In genomic region chr2:75503048-75503607, GRCh38 we compare ENCODE assay signal across 15 cellular contexts. TPM values are rescaled to one million over a fixed set of nuclear protein-coding genes. Genes with fewer than 3 reads are reported as not detected.
DNase-seq lines count a peak whose midpoint lies in the region; ATAC-seq and TF ChIP-seq lines count a peak whose summit lies in the region.
"Had no signal": no experiment of that assay in that cellular context is flagged by ENCODE, and none has a peak within 500 bp of the region (broad histone marks: within the 10 kb centered on the region; RNA-seq: fewer than 3 reads in every experiment).

No MANE protein-coding gene starts in this region.

- peak overlapping the region; percentile 68 for H3K27ac ChIP-seq in left ventricle myocardium inferior (replicated peaks)
- H3K27ac ChIP-seq in suprapubic skin: no peak overlapping the region
- H3K27ac ChIP-seq in neural progenitor cell: no peak overlapping the region
- H3K27ac ChIP-seq: skin epidermis had no signal

- no peak for TF ChIP-seq POLR2A in suprapubic skin (IDR thresholded peaks at IDR 0.05)

- no peak for ATAC-seq in Right ventricle myocardium inferior
- ATAC-seq in GM21515 (IDR thresholded peaks at IDR 0.05; ENCODE audit: unreplicated experiment): no peak

- TF ChIP-seq EP300 in suprapubic skin (IDR thresholded peaks at IDR 0.05): no peak

- no peak overlapping the region for H2AFZ ChIP-seq in neural progenitor cell (replicated peaks)

- H3K36me3 Mint-ChIP-seq in neural progenitor cell: no peaks in the 10 kb centered on the region
- no peaks in the 10 kb centered on the region for H3K36me3 Mint-ChIP-seq in activated naive CD8-positive, alpha-beta T cell treated with anti-CD3 and anti-CD28 coated beads for 36 hours
- H3K36me3 Mint-ChIP-seq: activated naive CD8-positive, alpha-beta T cell had no signal

- no peaks in the 10 kb centered on the region for H3F3A ChIP-seq in neural progenitor cell (ENCODE audit: low read depth)

- DNase-seq in left ventricle myocardium inferior (no peak), Right ventricle myocardium inferior (ENCODE audit: missing footprints) (no peak), amniotic stem cell (lab: John Stamatoyannopoulos, UW) (peak; percentile 67), iris pigment epithelial cell (ENCODE audit: low read depth) (peak; percentile 88), suprapubic skin (ENCODE audit: low spot score in 2 of 2) (no peak), neural progenitor cell (ENCODE audit: low spot score) (no peak)
- no peak for DNase-seq in activated naive CD8-positive, alpha-beta T cell treated with anti-CD3 and anti-CD28 coated beads for 36 hours
- DNase-seq: activated CD4-positive, alpha-beta T cell treated with anti-CD3 and anti-CD28 coated beads, Interleukin-2, amount 10 ng/mL, durations not matched to agents 7 days and 5 days; BE2C; NCI-H1930; SHP77 treated with DMSO at 0.1 percent for 48 hours had no signal

- no peak overlapping the region for H3K4me3 Mint-ChIP-seq in neural progenitor cell
- no peak overlapping the region for H3K4me3 Mint-ChIP-seq in activated naive CD8-positive, alpha-beta T cell treated with anti-CD3 and anti-CD28 coated beads for 36 hours
- H3K4me3 Mint-ChIP-seq: activated CD4-positive, alpha-beta T cell treated with anti-CD3 and anti-CD28 coated beads, Interleukin-2, amount 10 ng/mL, durations not matched to agents 7 days and 5 days; activated naive CD8-positive, alpha-beta T cell had no signal

- no peaks in the 10 kb centered on the region for H3K27me3 ChIP-seq in left ventricle myocardium inferior (ENCODE audit: low read depth)
- no peaks in the 10 kb centered on the region for H3K27me3 ChIP-seq in suprapubic skin
- no peaks in the 10 kb centered on the region for H3K27me3 ChIP-seq in neural progenitor cell
- H3K27me3 ChIP-seq: BE2C had no signal

- no peaks in the 10 kb centered on the region for H4K20me1 ChIP-seq in neural progenitor cell (ENCODE audit: low read depth)

- H3K4me1 ChIP-seq in left ventricle myocardium inferior (peaks cover 18% of the 10 kb centered on the region), suprapubic skin (no peaks in the 10 kb centered on the region), neural progenitor cell (no peaks in the 10 kb centered on the region)
- H3K4me1 ChIP-seq: BE2C had no signal

- H3K9me3 ChIP-seq in left ventricle myocardium inferior (replicated peaks): peaks cover 5% of the 10 kb centered on the region
- no peaks in the 10 kb centered on the region for H3K9me3 ChIP-seq in suprapubic skin
- H3K9me3 ChIP-seq in neural progenitor cell (ENCODE audit: low read depth): no peaks in the 10 kb centered on the region
- H3K9me3 ChIP-seq: BE2C had no signal

- H3K9ac ChIP-seq in neural progenitor cell: no peak overlapping the region

- H3K27ac Mint-ChIP-seq in neural progenitor cell: no peak overlapping the region
- no peak overlapping the region for H3K27ac Mint-ChIP-seq in activated naive CD8-positive, alpha-beta T cell treated with anti-CD3 and anti-CD28 coated beads for 36 hours
- H3K27ac Mint-ChIP-seq: activated CD4-positive, alpha-beta T cell treated with anti-CD3 and anti-CD28 coated beads, Interleukin-2, amount 10 ng/mL, durations not matched to agents 7 days and 5 days; activated naive CD8-positive, alpha-beta T cell had no signal

- H3K4me3 ChIP-seq in left ventricle myocardium inferior (no peak overlapping the region), suprapubic skin (no peak overlapping the region), neural progenitor cell (no peak overlapping the region)
- H3K4me3 ChIP-seq: lung, skin epidermis had no signal

- H3K4me1 Mint-ChIP-seq in neural progenitor cell: peaks cover 5% of the 10 kb centered on the region
- no peaks in the 10 kb centered on the region for H3K4me1 Mint-ChIP-seq in activated naive CD8-positive, alpha-beta T cell treated with anti-CD3 and anti-CD28 coated beads for 36 hours
- H3K4me1 Mint-ChIP-seq: activated CD4-positive, alpha-beta T cell treated with anti-CD3 and anti-CD28 coated beads, Interleukin-2, amount 10 ng/mL, durations not matched to agents 7 days and 5 days had no signal

- no peaks in the 10 kb centered on the region for H3K27me3 Mint-ChIP-seq in neural progenitor cell (ENCODE audit: insufficient read depth, low read depth)
- H3K27me3 Mint-ChIP-seq in activated naive CD8-positive, alpha-beta T cell treated with anti-CD3 and anti-CD28 coated beads for 36 hours: no peaks in the 10 kb centered on the region
- H3K27me3 Mint-ChIP-seq: activated CD4-positive, alpha-beta T cell treated with anti-CD3 and anti-CD28 coated beads, Interleukin-2, amount 10 ng/mL, durations not matched to agents 7 days and 5 days had no signal

- H3K9me3 Mint-ChIP-seq in neural progenitor cell: no peaks in the 10 kb centered on the region
- H3K9me3 Mint-ChIP-seq in activated naive CD8-positive, alpha-beta T cell treated with anti-CD3 and anti-CD28 coated beads for 36 hours: peaks cover 3% of the 10 kb centered on the region
- H3K9me3 Mint-ChIP-seq: activated CD4-positive, alpha-beta T cell treated with anti-CD3 and anti-CD28 coated beads, Interleukin-2, amount 10 ng/mL, durations not matched to agents 7 days and 5 days had no signal

- TF ChIP-seq CTCF in left ventricle myocardium inferior (IDR thresholded peaks at IDR 0.05; ENCODE audit: borderline replicate concordance) (no peak), suprapubic skin (IDR thresholded peaks at IDR 0.05) (no peak), neural progenitor cell (IDR thresholded peaks at IDR 0.05) (no peak)

- H3K4me2 ChIP-seq in neural progenitor cell: no peak overlapping the region

- intact Hi-C loops in left ventricle myocardium inferior (cut with micrococcal nuclease): no loop called here
- intact Hi-C loops in Right ventricle myocardium inferior (cut with DNase I): no loop called here

- H3K36me3 ChIP-seq in left ventricle myocardium inferior (no peaks in the 10 kb centered on the region), suprapubic skin (no peaks in the 10 kb centered on the region), neural progenitor cell (no peaks in the 10 kb centered on the region)
- H3K36me3 ChIP-seq: BE2C had no signal

- no peaks in the 10 kb centered on the region for H3K79me2 ChIP-seq in neural progenitor cell (ENCODE audit: low read depth)

- 64% methylated on average over 2 of the region's 2 CpGs for WGBS in suprapubic skin

RNA-seq across cellular contexts. Expression of gene EVA1A, which starts 57.6 kb away (rescaled TPM):
- 0.41 TPM for total RNA-seq in left ventricle myocardium inferior
- 0.84 TPM for total RNA-seq in Right ventricle myocardium inferior
- 10 to 100 TPM in 1 of 4 donors, 1 to 10 TPM in 3; 5.7 to 11.4 (median 7.9) TPM for total RNA-seq in suprapubic skin
- total RNA-seq in neural progenitor cell (ENCODE audit: low replicate concordance): 2.8 and 3.6 TPM in 2 replicates
- total RNA-seq in activated naive CD8-positive, alpha-beta T cell treated with anti-CD3 and anti-CD28 coated beads for 36 hours: under 1 TPM; 0.23 to 0.36 TPM

Comparison
In these comparisons a context has a peak if more than half of its experiments do, and no peak if none do; other contexts are left out.
1. DNase-seq: peak in amniotic stem cell (single experiment) and iris pigment epithelial cell (single experiment); none in left ventricle myocardium inferior (single experiment), Right ventricle myocardium inferior (single experiment), suprapubic skin (0 of 2), neural progenitor cell (single experiment) and activated naive CD8-positive, alpha-beta T cell treated with anti-CD3 and anti-CD28 coated beads for 36 hours (single experiment).